8 cellular contexts compared by ENCODE assay signal in genomic region chr12:121590476-121591143, GRCh38. TPM values are rescaled to one million over a fixed set of nuclear protein-coding genes. Genes with fewer than 3 reads are reported as not detected.
DNase-seq lines count a peak whose midpoint lies in the region; ATAC-seq and TF ChIP-seq lines count a peak whose summit lies in the region.

No MANE protein-coding gene starts in this region.

- H3K9me3 Mint-ChIP-seq in osteocyte (ENCODE audit: unreplicated experiment) = no peaks in the 10 kb centered on the region

- no peak for ATAC-seq in HG02884 (IDR thresholded peaks at IDR 0.05; ENCODE audit: unreplicated experiment)
- ATAC-seq in GM21381 (IDR thresholded peaks at IDR 0.05; ENCODE audit: unreplicated experiment) = no peak

- TF ChIP-seq POLR2A in GM19193 (IDR thresholded peaks at IDR 0.05; ENCODE audit: extremely low read depth, insufficient read depth, insufficient read length) = peak; percentile 36

- peaks cover 13% of the 10 kb centered on the region for H3K4me1 Mint-ChIP-seq in osteocyte (ENCODE audit: unreplicated experiment)

- H3K27ac Mint-ChIP-seq in osteocyte (ENCODE audit: unreplicated experiment) = peak overlapping the region; percentile 78

- TF ChIP-seq CTCF in epithelial cell of esophagus (IDR thresholded peaks at IDR 0.05; ENCODE audit: insufficient read depth, low read depth, low read length, missing control alignments) (no peak), osteocyte (IDR thresholded peaks at IDR 0.05) (no peak)

- peak overlapping the region; percentile 50 for H3K4me3 Mint-ChIP-seq in osteocyte (ENCODE audit: unreplicated experiment)

- DNase-seq in HPDE6-E6E7 (ENCODE audit: extremely low spot score) = peak; percentile 47
- peak; percentile 82 for DNase-seq in activated CD8-positive, alpha-beta memory T cell treated with anti-CD3 and anti-CD28 coated beads for 24 hours
- DNase-seq in epithelial cell of esophagus (ENCODE audit: low read depth) = peak; percentile 60
- no peak for DNase-seq in osteocyte (ENCODE audit: extremely low spot score, unreplicated experiment)
- DNase-seq in DMS153 (lab: John Stamatoyannopoulos, UW) = no peak

- no peak overlapping the region for H3K4me3 ChIP-seq in epithelial cell of esophagus (ENCODE audit: low read length)

- no peaks in the 10 kb centered on the region for H3K36me3 Mint-ChIP-seq in osteocyte (ENCODE audit: unreplicated experiment)

- no peaks in the 10 kb centered on the region for H3K27me3 Mint-ChIP-seq in osteocyte (ENCODE audit: unreplicated experiment)

RNA-seq across cellular contexts. Expression of gene KDM2B, which starts 9.8 kb away (rescaled TPM):
- 30.8 and 31.9 TPM in 2 replicates for total RNA-seq in osteocyte

RNA-seq across cellular contexts. Expression of gene ORAI1, which starts 35.7 kb away (rescaled TPM):
- total RNA-seq in osteocyte = 9.1 and 11.1 TPM in 2 replicates

Comparison
In these comparisons a context has a peak if more than half of its experiments do, and no peak if none do; other contexts are left out.
1. DNase-seq: peak in HPDE6-E6E7 (single experiment), activated CD8-positive, alpha-beta memory T cell treated with anti-CD3 and anti-CD28 coated beads for 24 hours (single experiment) and epithelial cell of esophagus (single experiment); none in osteocyte (single experiment) and DMS153 (single experiment).